Comparison of ENCODE assay signal across 8 cellular contexts in the genomic region with DNA sequence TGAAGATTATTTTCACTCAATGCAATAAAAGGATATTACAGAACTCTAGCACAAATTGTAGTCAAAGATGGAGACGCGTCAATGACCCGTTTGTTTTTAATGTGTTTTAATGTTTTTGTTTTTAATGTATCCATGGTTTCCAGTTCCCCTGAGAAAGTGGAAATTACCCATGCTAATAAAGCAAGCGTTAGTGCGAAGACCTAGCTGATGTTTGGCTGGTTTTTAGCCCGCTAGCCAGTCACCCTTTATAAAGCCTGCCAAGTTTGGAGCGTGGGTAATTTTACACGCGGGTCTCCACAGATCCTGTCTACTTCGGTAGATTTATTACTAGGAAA. TPM values are rescaled to one million over a fixed set of nuclear protein-coding genes. Genes with fewer than 3 reads are reported as not detected.
A peak's percentile ranks its signal among the peaks of the same experiment; 100 is the strongest.
DNase-seq lines count a peak whose midpoint lies in the region; TF ChIP-seq lines count a peak whose summit lies in the region.

No MANE protein-coding gene starts in this region.

- H3K27ac Mint-ChIP-seq in stimulated activated naive CD8-positive, alpha-beta T cell treated with anti-CD3 and anti-CD28 coated beads, Interleukin-15, Interleukin-2, amounts not matched to agents 100 ng/mL and 50 ng/mL, for 24 hours, result peak overlapping the region; percentile 97

- no peaks in the 10 kb centered on the region for H3K36me3 ChIP-seq in GM23248 (ENCODE audit: low read depth)
- no peaks in the 10 kb centered on the region for H3K36me3 ChIP-seq in MM.1S (replicated peaks; ENCODE audit: insufficient read depth, low read length)

- WGBS in GM23248 (ENCODE audit: low coverage in 1 of 2, low lambda C conversion rate in 2 of 2, missing lambda C conversion rate in 2 of 2), 2 experiments, result 1 to 3% methylated on average over 10 of the region's 10 CpGs

- no peaks in the 10 kb centered on the region for H3K27me3 Mint-ChIP-seq in stimulated activated naive CD8-positive, alpha-beta T cell treated with anti-CD3 and anti-CD28 coated beads, Interleukin-15, Interleukin-2, amounts not matched to agents 100 ng/mL and 50 ng/mL, for 24 hours

- H3K27ac ChIP-seq in GM23248 (peak overlapping the region; percentile 100), MM.1S (ENCODE audit: low read length) (peak overlapping the region; percentile 60)

- H3F3A ChIP-seq in GM23248 (ENCODE audit: insufficient read depth) (peaks cover 45% of the 10 kb centered on the region), MM.1S (ENCODE audit: insufficient read depth, low read length) (peaks cover 9% of the 10 kb centered on the region)

- H3K4me3 Mint-ChIP-seq in stimulated activated naive CD8-positive, alpha-beta T cell treated with anti-CD3 and anti-CD28 coated beads, Interleukin-15, Interleukin-2, amounts not matched to agents 100 ng/mL and 50 ng/mL, for 24 hours, result peak overlapping the region; percentile 97

- H3K9ac ChIP-seq in GM23248 (peak overlapping the region; percentile 99), MM.1S (ENCODE audit: low read length) (peak overlapping the region; percentile 90)

- no peaks in the 10 kb centered on the region for H3K9me3 ChIP-seq in GM23248 (ENCODE audit: low read depth)
- no peaks in the 10 kb centered on the region for H3K9me3 ChIP-seq in MM.1S (replicated peaks; ENCODE audit: insufficient read depth, low read length)

- H3K4me2 ChIP-seq in GM23248 (ENCODE audit: unreplicated experiment) (peak overlapping the region; percentile 100), MM.1S (ENCODE audit: low read depth, low read length) (peak overlapping the region; percentile 99)

- peaks cover 43% of the 10 kb centered on the region for H3K79me2 ChIP-seq in GM23248 (ENCODE audit: insufficient read depth)
- peaks cover 24% of the 10 kb centered on the region for H3K79me2 ChIP-seq in MM.1S (ENCODE audit: low read length)

- H3K9me3 Mint-ChIP-seq in stimulated activated naive CD8-positive, alpha-beta T cell treated with anti-CD3 and anti-CD28 coated beads, Interleukin-15, Interleukin-2, amounts not matched to agents 100 ng/mL and 50 ng/mL, for 24 hours, result no peaks in the 10 kb centered on the region

- in situ Hi-C loops in GM23248 (cut with MboI) (no loop called here), astrocyte of the spinal cord (cut with HindIII; ENCODE audit: low sequenced_read_pairs) (no loop called here)

- H3K4me1 Mint-ChIP-seq in stimulated activated naive CD8-positive, alpha-beta T cell treated with anti-CD3 and anti-CD28 coated beads, Interleukin-15, Interleukin-2, amounts not matched to agents 100 ng/mL and 50 ng/mL, for 24 hours (ENCODE audit: low read depth), result peaks cover 54% of the 10 kb centered on the region

- H4K20me1 ChIP-seq in GM23248 (ENCODE audit: insufficient read depth) (no peaks in the 10 kb centered on the region), MM.1S (ENCODE audit: insufficient read depth, low read length) (no peaks in the 10 kb centered on the region)

- DNase-seq in GM12865 (ENCODE audit: low read depth), result no peak
- peak; percentile 93 for DNase-seq in GM23248
- no peak for DNase-seq in MM.1S
- no peak for DNase-seq in astrocyte of the spinal cord (ENCODE audit: low read depth, low spot score)
- DNase-seq in iris pigment epithelial cell (ENCODE audit: low read depth), result peak; percentile 77
- DNase-seq in NCI-H1930 (lab: John Stamatoyannopoulos, UW), result no peak
- no peak for DNase-seq in activated CD8-positive, alpha-beta memory T cell treated with anti-CD3 and anti-CD28 coated beads, Interleukin-2, amount 50 U/mL, for 4 hours

- H2AFZ ChIP-seq in GM23248 (peak overlapping the region; percentile 74), MM.1S (ENCODE audit: low read length) (peak overlapping the region; percentile 89)

- no peaks in the 10 kb centered on the region for H3K9me2 ChIP-seq in GM23248 (ENCODE audit: insufficient read depth)
- H3K9me2 ChIP-seq in MM.1S (replicated peaks; ENCODE audit: insufficient read depth, low read length), result no peaks in the 10 kb centered on the region

- H3K27me3 ChIP-seq in GM23248 (replicated peaks; ENCODE audit: insufficient read depth) (no peaks in the 10 kb centered on the region), MM.1S (replicated peaks; ENCODE audit: insufficient read depth, low read length) (no peaks in the 10 kb centered on the region)

- H3K4me3 ChIP-seq in GM12865 (ENCODE audit: low read depth, low read length), result peak overlapping the region; percentile 94
- peak overlapping the region; percentile 97 for H3K4me3 ChIP-seq in GM23248
- H3K4me3 ChIP-seq in MM.1S (ENCODE audit: low read length), result peak overlapping the region; percentile 86
- H3K4me3 ChIP-seq in astrocyte of the spinal cord (ENCODE audit: low read depth, low read length), result peak overlapping the region; percentile 83

- peaks cover 10% of the 10 kb centered on the region for H3K36me3 Mint-ChIP-seq in stimulated activated naive CD8-positive, alpha-beta T cell treated with anti-CD3 and anti-CD28 coated beads, Interleukin-15, Interleukin-2, amounts not matched to agents 100 ng/mL and 50 ng/mL, for 24 hours (ENCODE audit: low read depth)

- TF ChIP-seq CTCF in GM12865 (IDR thresholded peaks at IDR 0.05; ENCODE audit: insufficient read depth, low read depth, low read length, missing control alignments) (no peak), MM.1S (IDR thresholded peaks at IDR 0.05; ENCODE audit: low read length) (no peak), astrocyte of the spinal cord (IDR thresholded peaks at IDR 0.05; ENCODE audit: low read depth, low read length) (no peak)

- H3K4me1 ChIP-seq in GM23248 (ENCODE audit: insufficient read depth), result peaks cover 17% of the 10 kb centered on the region
- peaks cover 9% of the 10 kb centered on the region for H3K4me1 ChIP-seq in MM.1S (ENCODE audit: low read length)

RNA-seq across cellular contexts. Expression of a gene that starts 0.4 kb away (rescaled TPM):
- total RNA-seq in GM23248 (2014; rRNA removed; shearing (Covaris generic)), result 47.4 and 47.8 TPM in 2 replicates
- polyA plus RNA-seq in GM23248 (2016; fragmentation: Nextera tagmentation; extraction: Ambion mirVana), result 47.1 and 49.2 TPM in 2 replicates

RNA-seq across cellular contexts. Expression of a gene that starts 57.3 kb away (rescaled TPM):
- total RNA-seq in GM23248 (2014; rRNA removed; shearing (Covaris generic)), result 25.6 and 34.8 TPM in 2 replicates
- polyA plus RNA-seq in GM23248 (2016; fragmentation: Nextera tagmentation; extraction: Ambion mirVana), result 39.7 and 47.2 TPM in 2 replicates

Comparison
In these comparisons a context has a peak if more than half of its experiments do, and no peak if none do; other contexts are left out.
1. DNase-seq: peak in GM23248 (single experiment) and iris pigment epithelial cell (single experiment); none in GM12865 (single experiment), MM.1S (single experiment), astrocyte of the spinal cord (single experiment), NCI-H1930 (0 of 2) and activated CD8-positive, alpha-beta memory T cell treated with anti-CD3 and anti-CD28 coated beads, Interleukin-2, amount 50 U/mL, for 4 hours (single experiment).
2. Peak in every context shown above with its lines, with median percentiles within 50 percentile points of each other: H3K4me3 ChIP-seq.